ENCODE assay signal across 7 cellular contexts in the genomic region with DNA sequence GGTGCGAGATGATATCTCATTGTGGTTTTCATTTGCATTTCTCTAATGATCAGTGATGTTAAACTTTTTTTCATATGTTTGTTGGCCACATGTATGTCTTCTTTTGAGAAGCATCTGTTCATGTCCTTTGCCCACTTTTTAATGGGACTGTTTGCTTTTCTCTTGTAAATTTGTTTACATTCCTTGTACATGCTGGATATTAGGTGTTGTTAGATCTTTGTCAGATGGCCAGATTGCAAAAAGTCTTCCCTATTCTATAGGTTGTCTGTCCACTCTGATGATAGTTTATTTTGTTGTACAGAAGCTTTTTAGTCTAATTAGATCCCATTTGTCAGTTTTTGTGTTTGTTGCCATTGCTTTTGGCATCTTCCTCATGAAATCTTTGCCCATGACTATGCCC.
"Had no signal": no experiment of that assay in that cellular context is flagged by ENCODE, and none has a peak within 500 bp of the region (broad histone marks: within the 10 kb centered on the region; RNA-seq: fewer than 3 reads in every experiment).

No MANE protein-coding gene starts in this region.

- H3K36me3 ChIP-seq: HAP-1 had no signal

- H2AFZ ChIP-seq: GM23248 had no signal

- H3K9ac ChIP-seq: GM23248 had no signal

- H3K4me3 ChIP-seq: GM23248, HAP-1 had no signal

- H3K27ac ChIP-seq: GM23248 had no signal

- DNase-seq: GM23248, GOT3, H7, HFFc6, KG1 had no signal

- H3K9me3 ChIP-seq: HAP-1 had no signal

- H3K4me1 ChIP-seq: HAP-1 had no signal

- ATAC-seq: HCT116 had no signal
